In genomic region chr3:111978493-111978832, GRCh38 we compare ENCODE assay signal across 8 cellular contexts. TPM values are rescaled to one million over a fixed set of nuclear protein-coding genes. Genes with fewer than 3 reads are reported as not detected.
DNase-seq lines count a peak whose midpoint lies in the region; TF ChIP-seq lines count a peak whose summit lies in the region.

No MANE protein-coding gene starts in this region.

- H3K9ac ChIP-seq in mesendoderm (ENCODE audit: low read length), result peak overlapping the region; percentile 69

- H3K4me2 ChIP-seq in mesendoderm (ENCODE audit: low read length), result peak overlapping the region; percentile 79

- H3K36me3 ChIP-seq in brain microvascular endothelial cell (replicated peaks) (peaks cover 12% of the 10 kb centered on the region), mesendoderm (ENCODE audit: control insufficient read depth, insufficient read depth, low read length) (peaks cover 2% of the 10 kb centered on the region), urinary bladder (ENCODE audit: insufficient read depth) (no peaks in the 10 kb centered on the region)

- H2BK5ac ChIP-seq in mesendoderm (ENCODE audit: low read length), result no peak overlapping the region

- WGBS in mesendoderm (ENCODE audit: extremely low coverage, insufficient coverage, low lambda C conversion rate), result no CpG with 5 or more reads among the region's 17 CpGs
- WGBS in urinary bladder, result 9% methylated on average over 17 of the region's 17 CpGs

- H3K56ac ChIP-seq in mesendoderm (ENCODE audit: low read length), result peak overlapping the region; percentile 84

- H3K4me3 Mint-ChIP-seq in activated naive CD4-positive, alpha-beta T cell treated with anti-CD3 and anti-CD28 coated beads, Interleukin-2, amount 50 U/mL, for 24 hours, result peak overlapping the region; percentile 77

- H3K79me2 ChIP-seq in mesendoderm (ENCODE audit: control insufficient read depth, insufficient read depth, low read length), result no peaks in the 10 kb centered on the region

- H3K4ac ChIP-seq in mesendoderm (ENCODE audit: low read depth, low read length), result no peak overlapping the region

- no peaks in the 10 kb centered on the region for H3K9me3 Mint-ChIP-seq in activated naive CD4-positive, alpha-beta T cell treated with anti-CD3 and anti-CD28 coated beads, Interleukin-2, amount 50 U/mL, for 24 hours

- H4K8ac ChIP-seq in mesendoderm (ENCODE audit: low read depth, low read length), result no peak overlapping the region

- H3K23ac ChIP-seq in mesendoderm (ENCODE audit: low read length), result peak overlapping the region; percentile 30

- no peaks in the 10 kb centered on the region for H3K4me1 ChIP-seq in mesendoderm (ENCODE audit: control insufficient read depth, low read depth, low read length)
- no peaks in the 10 kb centered on the region for H3K4me1 ChIP-seq in urinary bladder (ENCODE audit: insufficient read depth)

- DNase-seq in activated naive CD4-positive, alpha-beta T cell treated with Interleukin-2 at 50 U/mL for 16 hours, result no peak
- DNase-seq in brain microvascular endothelial cell, result no peak
- no peak for DNase-seq in mesendoderm
- no peak for DNase-seq in SK-N-DZ (ENCODE audit: low spot score)
- no peak for DNase-seq in hypothalamus (lab: John Stamatoyannopoulos, UW)
- DNase-seq in NCI-H2227 treated with DMSO at 0.1 percent for 48 hours (lab: John Stamatoyannopoulos, UW), result no peak

- H3K4me3 ChIP-seq in brain microvascular endothelial cell (ENCODE audit: low read depth, low read length), result peak overlapping the region; percentile 90
- H3K4me3 ChIP-seq in mesendoderm (ENCODE audit: low read length), result peak overlapping the region; percentile 25
- H3K4me3 ChIP-seq in urinary bladder (ENCODE audit: low read depth, low read length), result peak overlapping the region; percentile 74

- no peaks in the 10 kb centered on the region for H3K27me3 ChIP-seq in brain microvascular endothelial cell (replicated peaks)
- H3K27me3 ChIP-seq in mesendoderm (ENCODE audit: insufficient read depth, low read length, poor library complexity), result no peaks in the 10 kb centered on the region

- no peak overlapping the region for H3K27ac ChIP-seq in brain microvascular endothelial cell
- no peak overlapping the region for H3K27ac ChIP-seq in mesendoderm (ENCODE audit: low read depth, low read length)
- no peak overlapping the region for H3K27ac ChIP-seq in urinary bladder (ENCODE audit: low read depth)

- H3K27me3 Mint-ChIP-seq in activated naive CD4-positive, alpha-beta T cell treated with anti-CD3 and anti-CD28 coated beads, Interleukin-2, amount 50 U/mL, for 24 hours, result peaks cover 2% of the 10 kb centered on the region

- H3K18ac ChIP-seq in mesendoderm (ENCODE audit: low read length), result no peak overlapping the region

- H2BK120ac ChIP-seq in mesendoderm (ENCODE audit: low read depth, low read length), result no peak overlapping the region

- peaks cover 4% of the 10 kb centered on the region for H3K36me3 Mint-ChIP-seq in activated naive CD4-positive, alpha-beta T cell treated with anti-CD3 and anti-CD28 coated beads, Interleukin-2, amount 50 U/mL, for 24 hours

- no peak overlapping the region for H2BK15ac ChIP-seq in mesendoderm (replicated peaks; ENCODE audit: low read depth)

- H4K5ac ChIP-seq in mesendoderm (ENCODE audit: low read length), result no peak overlapping the region

- no peak for TF ChIP-seq CTCF in brain microvascular endothelial cell (IDR thresholded peaks at IDR 0.05; ENCODE audit: low read depth, low read length, missing control alignments)

- H3K27ac Mint-ChIP-seq in activated naive CD4-positive, alpha-beta T cell treated with anti-CD3 and anti-CD28 coated beads, Interleukin-2, amount 50 U/mL, for 24 hours, result peak overlapping the region; percentile 7

- H2AK5ac ChIP-seq in mesendoderm (ENCODE audit: low read length), result no peak overlapping the region

- peaks cover 45% of the 10 kb centered on the region for H3K4me1 Mint-ChIP-seq in activated naive CD4-positive, alpha-beta T cell treated with anti-CD3 and anti-CD28 coated beads, Interleukin-2, amount 50 U/mL, for 24 hours

- in situ Hi-C loops in brain microvascular endothelial cell (cut with HindIII; ENCODE audit: low pct_ligation_motif_present, low sequenced_read_pairs), result no loop called here

- H3K79me1 ChIP-seq in mesendoderm (ENCODE audit: low read length), result no peaks in the 10 kb centered on the region

RNA-seq across cellular contexts. Expression of gene ABHD10, which starts 0.4 kb away (rescaled TPM):
- polyA plus RNA-seq in mesendoderm (2013, experiment 1 of 2), result 14.4 TPM
- polyA plus RNA-seq in mesendoderm (2013, experiment 2 of 2), result 15.3 TPM
- 62.3 TPM for total RNA-seq in urinary bladder
- polyA plus RNA-seq in urinary bladder, result 23.3 TPM
- polyA plus RNA-seq in SK-N-DZ (2014; cell fraction: cytosol; rRNA removed), result 38.3 and 42.9 TPM in 2 replicates
- 44.0 and 56.2 TPM in 2 replicates for polyA plus RNA-seq in SK-N-DZ (2014; cell fraction: nucleus; rRNA removed)

RNA-seq across cellular contexts. Expression of gene TAGLN3, which starts 20.3 kb away (rescaled TPM):
- 4.0 TPM for polyA plus RNA-seq in mesendoderm (2013, experiment 1 of 2)
- 3.9 TPM for polyA plus RNA-seq in mesendoderm (2013, experiment 2 of 2)
- total RNA-seq in urinary bladder, result 3.1 TPM
- 1.8 TPM for polyA plus RNA-seq in urinary bladder
- 86.9 and 96.1 TPM in 2 replicates for polyA plus RNA-seq in SK-N-DZ (2014; cell fraction: cytosol; rRNA removed)
- polyA plus RNA-seq in SK-N-DZ (2014; cell fraction: nucleus; rRNA removed), result 89.6 and 99.2 TPM in 2 replicates

RNA-seq across cellular contexts. Expression of gene TMPRSS7, which starts 56.1 kb away (rescaled TPM):
- 0.01 TPM for polyA plus RNA-seq in mesendoderm (2013, experiment 1 of 2)
- polyA plus RNA-seq in mesendoderm (2013, experiment 2 of 2), result not detected
- not detected for total RNA-seq in urinary bladder
- polyA plus RNA-seq in urinary bladder, result not detected
- polyA plus RNA-seq in SK-N-DZ (2014; cell fraction: cytosol; rRNA removed), result not detected in 2 replicates
- not detected in 2 replicates for polyA plus RNA-seq in SK-N-DZ (2014; cell fraction: nucleus; rRNA removed)

Comparison
In these comparisons a context has a peak if more than half of its experiments do, and no peak if none do; other contexts are left out.
1. H3K4me3 ChIP-seq: peak in every context shown above with its lines; median percentile 90 in brain microvascular endothelial cell; 74 in urinary bladder; 25 in mesendoderm.